8 cellular contexts compared by ENCODE assay signal in genomic region chr3:129015388-129016105, GRCh38. TPM values are rescaled to one million over a fixed set of nuclear protein-coding genes. Genes with fewer than 3 reads are reported as not detected.
DNase-seq lines count a peak whose midpoint lies in the region; ATAC-seq and TF ChIP-seq lines count a peak whose summit lies in the region.

No MANE protein-coding gene starts in this region.

- H3K4me3 Mint-ChIP-seq in CD8-positive, alpha-beta memory T cell, result peak overlapping the region; percentile 66 to 85 (median 77)

- H3K4me3 ChIP-seq in CD8-positive, alpha-beta memory T cell (ENCODE audit: low read length), result peak overlapping the region; percentile 60
- no peak overlapping the region for H3K4me3 ChIP-seq in dorsolateral prefrontal cortex

- H3K36me3 ChIP-seq in CD8-positive, alpha-beta memory T cell (ENCODE audit: insufficient read depth, low read length), result no peaks in the 10 kb centered on the region

- peak; percentile 23 to 66 (median 47) for DNase-seq in CD8-positive, alpha-beta memory T cell
- DNase-seq in UCSD-AML1 (lab: John Stamatoyannopoulos, UW; ENCODE audit: unreplicated experiment) (peak; percentile 87), dorsolateral prefrontal cortex (no peak), pulmonary artery endothelial cell (ENCODE audit: low read depth, low spot score) (peak; percentile 94), DMS153 treated with DMSO at 0.1 percent for 48 hours (lab: John Stamatoyannopoulos, UW; ENCODE audit: unreplicated experiment) (no peak), T1000 (lab: John Stamatoyannopoulos, UW) (no peak)

- intact Hi-C loops in dorsolateral prefrontal cortex (cut with DNase I), result no loop called here

- no peaks in the 10 kb centered on the region for H3K27me3 ChIP-seq in CD8-positive, alpha-beta memory T cell (ENCODE audit: insufficient read depth, low read length, poor library complexity, severe bottlenecking)
- H3K27me3 ChIP-seq in dorsolateral prefrontal cortex, result no peaks in the 10 kb centered on the region

- H3K27ac ChIP-seq in CD8-positive, alpha-beta memory T cell (ENCODE audit: low read depth, low read length), result peak overlapping the region; percentile 57
- H3K27ac ChIP-seq in dorsolateral prefrontal cortex, result peak overlapping the region in 35 of 59 donors; percentile 2 to 79 (median 51)

- no peaks in the 10 kb centered on the region for H3K36me3 Mint-ChIP-seq in CD8-positive, alpha-beta memory T cell

- no peak for TF ChIP-seq CTCF in dorsolateral prefrontal cortex (IDR thresholded peaks at IDR 0.05 in 54 of 56, conservative IDR thresholded peaks at IDR 0.05 in 2 of 56; ENCODE audit: low read depth in 1 of 56, partially characterized antibody in 56 of 56)

- peak overlapping the region; percentile 82 to 100 (median 94) for H3K27ac Mint-ChIP-seq in CD8-positive, alpha-beta memory T cell

- no peaks in the 10 kb centered on the region for H3K9me3 ChIP-seq in CD8-positive, alpha-beta memory T cell (ENCODE audit: low read length)

- CTCF ChIA-PET in CD8-positive, alpha-beta memory T cell (lab: Charles Lee), result interaction anchor here (0.7 to 10.0 kb wide), 23 partner anchors 10 to 300 kb away, joined by 3 to 98 read pairs (median 5); partner anchors contain the start of genes CFAP92, CNBP and COPG1

- H3K9me3 Mint-ChIP-seq in CD8-positive, alpha-beta memory T cell, result no peaks in the 10 kb centered on the region

- peaks cover 42 to 50% (median 48%) of the 10 kb centered on the region in 3 donors for H3K4me1 Mint-ChIP-seq in CD8-positive, alpha-beta memory T cell

- POLR2A ChIA-PET in CD8-positive, alpha-beta memory T cell (lab: Charles Lee), result interaction anchor here (0.6 to 2.9 kb wide), 12 partner anchors 11 to 300 kb away, joined by 3 to 50 read pairs (median 6); partner anchors contain the start of genes CFAP92 and RAB43

- H3K4me1 ChIP-seq in CD8-positive, alpha-beta memory T cell (ENCODE audit: insufficient read depth, low read length), result peaks cover 40% of the 10 kb centered on the region

- ATAC-seq in GM21529 (IDR thresholded peaks at IDR 0.05; ENCODE audit: unreplicated experiment), result no peak
- ATAC-seq in HG02884 (IDR thresholded peaks at IDR 0.05; ENCODE audit: unreplicated experiment), result no peak

- no peaks in the 10 kb centered on the region for H3K27me3 Mint-ChIP-seq in CD8-positive, alpha-beta memory T cell

RNA-seq across cellular contexts. Expression of gene EFCC1, which starts 14.4 kb away (rescaled TPM):
- total RNA-seq in CD8-positive, alpha-beta memory T cell, result under 1 TPM in 1 of 2 experiments, not detected in 1; 0.11 TPM
- polyA plus RNA-seq in CD8-positive, alpha-beta memory T cell, result 0.22 TPM
- 1 to 10 TPM in 98 of 120 experiments, under 1 TPM in 22; 0.59 to 4.3 (median 1.5) TPM for total RNA-seq in dorsolateral prefrontal cortex
- total RNA-seq in pulmonary artery endothelial cell, result 0.25 and 0.26 TPM in 2 replicates

RNA-seq across cellular contexts. Expression of gene CFAP92, which starts 21.7 kb away (rescaled TPM):
- under 1 TPM in 1 of 2 experiments, not detected in 1; 0.13 TPM for total RNA-seq in CD8-positive, alpha-beta memory T cell
- polyA plus RNA-seq in CD8-positive, alpha-beta memory T cell, result 0.24 TPM
- total RNA-seq in dorsolateral prefrontal cortex (10 to 100 TPM in 18 of 120 experiments, 1 to 10 TPM in 102; 1.7 to 13.7 (median 6.6) TPM), pulmonary artery endothelial cell (0.04 and 0.07 TPM in 2 replicates)

RNA-seq across cellular contexts. Expression of gene GP9, which starts 45.0 kb away (rescaled TPM):
- total RNA-seq in CD8-positive, alpha-beta memory T cell, result not detected
- polyA plus RNA-seq in CD8-positive, alpha-beta memory T cell, result not detected
- total RNA-seq in dorsolateral prefrontal cortex, result under 1 TPM in 1 of 120 experiments, not detected in 119; 0.74 TPM
- not detected in 2 replicates for total RNA-seq in pulmonary artery endothelial cell

Comparison
In these comparisons a context has a peak if more than half of its experiments do, and no peak if none do; other contexts are left out.
1. DNase-seq: peak in CD8-positive, alpha-beta memory T cell (5 of 5), UCSD-AML1 (single experiment) and pulmonary artery endothelial cell (single experiment); none in dorsolateral prefrontal cortex (0 of 10), DMS153 treated with DMSO at 0.1 percent for 48 hours (single experiment) and T1000 (single experiment).